In the genomic region with DNA sequence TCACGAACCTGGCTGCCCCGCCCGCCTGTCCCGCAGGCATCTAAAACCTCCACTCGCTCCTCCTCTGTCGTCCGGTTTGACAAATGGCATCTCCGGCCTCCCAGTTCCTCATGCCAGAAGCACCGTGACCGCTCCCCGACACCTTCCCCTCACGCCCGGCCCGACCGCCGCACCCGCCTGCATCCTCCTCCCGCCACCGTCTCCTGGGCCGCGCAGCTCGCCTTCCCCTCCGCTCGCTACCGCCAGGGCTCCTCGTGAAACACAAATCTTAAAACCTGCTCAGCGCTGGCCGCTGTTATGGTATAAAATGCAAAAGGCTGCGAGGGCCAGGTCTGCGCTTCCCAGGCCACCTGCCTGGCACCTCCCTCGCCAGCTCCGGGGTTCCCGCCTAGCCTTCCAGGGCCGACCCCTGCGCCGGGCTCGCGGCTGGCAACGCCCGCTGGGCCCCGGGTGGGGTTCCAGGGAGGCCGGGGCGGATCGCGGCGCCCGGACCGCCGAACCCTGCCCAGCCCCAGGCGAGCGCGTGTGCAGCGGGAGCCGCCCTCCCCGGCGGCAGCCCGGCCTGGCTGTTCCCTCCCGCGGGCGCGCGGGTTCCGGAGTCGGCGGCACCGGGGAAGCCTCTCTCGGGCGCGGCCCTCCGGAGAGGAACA, we compare ENCODE assay signal across 8 cellular contexts. TPM values are rescaled to one million over a fixed set of nuclear protein-coding genes. Genes with fewer than 3 reads are reported as not detected.
DNase-seq lines count a peak whose midpoint lies in the region; ATAC-seq and TF ChIP-seq lines count a peak whose summit lies in the region.

No MANE protein-coding gene starts in this region.

- H3K9me3 Mint-ChIP-seq in CD8-positive, alpha-beta memory T cell: no peaks in the 10 kb centered on the region

- CTCF ChIA-PET in CD8-positive, alpha-beta memory T cell (lab: Charles Lee): interaction anchor here (0.8 to 3.5 kb wide), 10 partner anchors 9 to 183 kb away, joined by 3 to 24 read pairs (median 6); a partner anchor contains a TSS

- POLR2A ChIA-PET in CD8-positive, alpha-beta memory T cell (lab: Charles Lee): interaction anchor here (0.8 to 3.1 kb wide), 16 partner anchors 9 to 432 kb away, joined by 3 to 52 read pairs (median 8); a partner anchor contains a TSS

- no peaks in the 10 kb centered on the region for H3K9me2 ChIP-seq in MM.1S (replicated peaks; ENCODE audit: insufficient read depth, low read length)

- H3K4me3 Mint-ChIP-seq in CD8-positive, alpha-beta memory T cell: peak overlapping the region; percentile 80 to 95 (median 92)

- peak; percentile 5 for ATAC-seq in GM21515 (IDR thresholded peaks at IDR 0.05; ENCODE audit: unreplicated experiment)

- peak overlapping the region; percentile 82 for H3K9ac ChIP-seq in MM.1S (ENCODE audit: low read length)
- H3K9ac ChIP-seq in smooth muscle cell (ENCODE audit: low read depth): peak overlapping the region; percentile 72

- peaks cover 35% of the 10 kb centered on the region for H3K4me1 ChIP-seq in CD8-positive, alpha-beta memory T cell (ENCODE audit: insufficient read depth, low read length)
- H3K4me1 ChIP-seq in MM.1S (ENCODE audit: low read length): peaks cover 4% of the 10 kb centered on the region; the same call in 1 of the 2 replicates
- peaks cover 4% of the 10 kb centered on the region for H3K4me1 ChIP-seq in smooth muscle cell (ENCODE audit: low read depth)

- peak in 2 of 5 donors; percentile 24 to 35 for DNase-seq in CD8-positive, alpha-beta memory T cell
- peak; percentile 25 for DNase-seq in MM.1S
- DNase-seq in smooth muscle cell (lab: John Stamatoyannopoulos, UW; ENCODE audit: unreplicated experiment): no peak
- DNase-seq in NCI-H524 treated with DMSO at 0.1 percent for 48 hours (lab: John Stamatoyannopoulos, UW): no peak
- no peak for DNase-seq in NCI-H1436 (lab: John Stamatoyannopoulos, UW)

- H3K27ac Mint-ChIP-seq in CD8-positive, alpha-beta memory T cell: peak overlapping the region; percentile 65 to 96 (median 86)

- peak overlapping the region; percentile 82 for H3K4me3 ChIP-seq in CD8-positive, alpha-beta memory T cell (ENCODE audit: low read length)
- H3K4me3 ChIP-seq in MM.1S (ENCODE audit: low read length) (peak overlapping the region; percentile 77), iPS-11a (ENCODE audit: low read depth, low read length) (peak overlapping the region; percentile 95), smooth muscle cell (peak overlapping the region; percentile 92)

- H2AFZ ChIP-seq in MM.1S (ENCODE audit: low read length) (0 out of 2 replicates have a peak overlapping the region, but pooled peaks have one; percentile 27), smooth muscle cell (ENCODE audit: low read depth) (no peak overlapping the region)

- H3K36me3 ChIP-seq in CD8-positive, alpha-beta memory T cell (ENCODE audit: insufficient read depth, low read length): peaks cover 1% of the 10 kb centered on the region
- H3K36me3 ChIP-seq in MM.1S (replicated peaks; ENCODE audit: insufficient read depth, low read length): no peaks in the 10 kb centered on the region
- H3K36me3 ChIP-seq in smooth muscle cell (ENCODE audit: low read depth): no peaks in the 10 kb centered on the region

- peaks cover 0 to 2% of the 10 kb centered on the region in 2 donors for H3K27me3 Mint-ChIP-seq in CD8-positive, alpha-beta memory T cell

- H3K27me3 ChIP-seq in CD8-positive, alpha-beta memory T cell (ENCODE audit: insufficient read depth, low read length, poor library complexity, severe bottlenecking): no peaks in the 10 kb centered on the region
- no peaks in the 10 kb centered on the region for H3K27me3 ChIP-seq in MM.1S (replicated peaks; ENCODE audit: insufficient read depth, low read length)
- no peaks in the 10 kb centered on the region for H3K27me3 ChIP-seq in smooth muscle cell (ENCODE audit: low read depth)

- TF ChIP-seq CTCF in MM.1S (IDR thresholded peaks at IDR 0.05; ENCODE audit: low read length): 0 out of 2 replicates have a peak, but pooled peaks have one; percentile 10
- TF ChIP-seq CTCF in smooth muscle cell (IDR thresholded peaks at IDR 0.05; ENCODE audit: borderline replicate concordance, insufficient read depth, poor library complexity, severe bottlenecking): no peak

- 1% methylated on average over 64 of the region's 70 CpGs for WGBS in smooth muscle cell (ENCODE audit: low lambda C conversion rate)

- peaks cover 0 to 46% (median 0%) of the 10 kb centered on the region in 3 donors for H3K36me3 Mint-ChIP-seq in CD8-positive, alpha-beta memory T cell

- H3K4me2 ChIP-seq in MM.1S (ENCODE audit: low read depth, low read length) (peak overlapping the region; percentile 91), smooth muscle cell (peak overlapping the region; percentile 99)

- no peaks in the 10 kb centered on the region for H4K20me1 ChIP-seq in MM.1S (ENCODE audit: insufficient read depth, low read length)
- peaks cover 50% of the 10 kb centered on the region for H4K20me1 ChIP-seq in smooth muscle cell (ENCODE audit: low read depth)

- peak overlapping the region; percentile 86 for H3K27ac ChIP-seq in CD8-positive, alpha-beta memory T cell (ENCODE audit: low read depth, low read length)
- H3K27ac ChIP-seq in MM.1S (ENCODE audit: low read length) (peak overlapping the region; percentile 43; the same call in 1 of the 2 replicates), angular gyrus (ENCODE audit: low read depth, low read length) (peak overlapping the region; percentile 76), smooth muscle cell (ENCODE audit: low read depth) (peak overlapping the region; percentile 64)

- peaks cover 68% of the 10 kb centered on the region for H3K79me2 ChIP-seq in MM.1S (ENCODE audit: low read length)
- H3K79me2 ChIP-seq in smooth muscle cell (ENCODE audit: low read depth): peaks cover 38% of the 10 kb centered on the region

- H3K4me1 Mint-ChIP-seq in CD8-positive, alpha-beta memory T cell: peaks cover 18 to 51% (median 26%) of the 10 kb centered on the region in 3 donors

- H3K9me3 ChIP-seq in CD8-positive, alpha-beta memory T cell (ENCODE audit: low read length): no peaks in the 10 kb centered on the region
- no peaks in the 10 kb centered on the region for H3K9me3 ChIP-seq in MM.1S (replicated peaks; ENCODE audit: insufficient read depth, low read length)
- no peaks in the 10 kb centered on the region for H3K9me3 ChIP-seq in smooth muscle cell (replicated peaks; ENCODE audit: low read depth)

- H3F3A ChIP-seq in MM.1S (ENCODE audit: insufficient read depth, low read length) (peaks cover 17% of the 10 kb centered on the region; the same call in 1 of the 2 replicates), smooth muscle cell (ENCODE audit: low read depth) (peaks cover 7% of the 10 kb centered on the region)

RNA-seq across cellular contexts. Expression of a gene that starts 0.5 kb away (rescaled TPM):
- total RNA-seq in CD8-positive, alpha-beta memory T cell: 10 to 100 TPM; 30.6 to 31.5 TPM
- polyA plus RNA-seq in CD8-positive, alpha-beta memory T cell: 63.9 TPM
- 23.0 and 25.1 TPM in 2 replicates for total RNA-seq in smooth muscle cell
- 49.8 and 60.3 TPM in 2 replicates for polyA plus RNA-seq in smooth muscle cell

RNA-seq across cellular contexts. Expression of a gene that starts 0.9 kb away (rescaled TPM):
- total RNA-seq in CD8-positive, alpha-beta memory T cell: 10 to 100 TPM; 73.9 to 82.8 TPM
- 96.6 TPM for polyA plus RNA-seq in CD8-positive, alpha-beta memory T cell
- total RNA-seq in smooth muscle cell: 32.9 and 48.0 TPM in 2 replicates
- 80.8 and 86.7 TPM in 2 replicates for polyA plus RNA-seq in smooth muscle cell

RNA-seq across cellular contexts. Expression of a gene that starts 8.9 kb away (rescaled TPM):
- total RNA-seq in CD8-positive, alpha-beta memory T cell: 100 to 1,000 TPM; 172 to 176 TPM
- 155 TPM for polyA plus RNA-seq in CD8-positive, alpha-beta memory T cell
- 56.7 and 62.9 TPM in 2 replicates for total RNA-seq in smooth muscle cell
- polyA plus RNA-seq in smooth muscle cell: 111 and 122 TPM in 2 replicates

RNA-seq across cellular contexts. Expression of a gene that starts 9.3 kb away (rescaled TPM):
- 10 to 100 TPM; 21.0 to 21.6 TPM for total RNA-seq in CD8-positive, alpha-beta memory T cell
- polyA plus RNA-seq in CD8-positive, alpha-beta memory T cell: 1.6 TPM
- 3.6 and 4.4 TPM in 2 replicates for total RNA-seq in smooth muscle cell
- 3.8 and 7.6 TPM in 2 replicates for polyA plus RNA-seq in smooth muscle cell

RNA-seq across cellular contexts. Expression of a gene that starts 10.5 kb away (rescaled TPM):
- 10 to 100 TPM; 33.5 to 36.5 TPM for total RNA-seq in CD8-positive, alpha-beta memory T cell
- 71.4 TPM for polyA plus RNA-seq in CD8-positive, alpha-beta memory T cell
- total RNA-seq in smooth muscle cell: 38.0 and 56.7 TPM in 2 replicates
- polyA plus RNA-seq in smooth muscle cell: 85.4 and 94.3 TPM in 2 replicates
